11 cellular contexts compared by ENCODE assay signal in genomic region chr17:19650826-19651225, GRCh38. TPM values are rescaled to one million over a fixed set of nuclear protein-coding genes. Genes with fewer than 3 reads are reported as not detected.
DNase-seq lines count a peak whose midpoint lies in the region; ATAC-seq, FAIRE-seq and TF ChIP-seq lines count a peak whose summit lies in the region.
"Had no signal": no experiment of that assay in that cellular context is flagged by ENCODE, and none has a peak within 500 bp of the region (broad histone marks: within the 10 kb centered on the region; RNA-seq: fewer than 3 reads in every experiment).

No MANE protein-coding gene starts in this region.

- POLR2A ChIA-PET in A549 (lab: Yijun Ruan, JAX): no interaction called here

- peaks cover 44% of the 10 kb centered on the region for H3K4me1 Mint-ChIP-seq in mesothelial cell of epicardium

- 60% methylated on average over 1 of the region's 1 CpG for WGBS in A549 (ENCODE audit: missing lambda C conversion rate)

- CTCF ChIA-PET in A549 (lab: Yijun Ruan, JAX): interaction anchor here (0.5 to 3.3 kb wide), 4 partner anchors 22 to 126 kb away, joined by 3 to 16 read pairs (median 4); no protein-coding TSS in a partner anchor

- TF ChIP-seq EP300 in A549 (IDR thresholded peaks at IDR 0.05): no peak

- H3K27ac ChIP-seq in A549 (peak overlapping the region; percentile 31 to 95; a peak in 5 of 6 replicates), breast epithelium (peak overlapping the region in 1 of 2 donors; percentile 49)

- no peaks in the 10 kb centered on the region for H3K9me3 ChIP-seq in A549
- no peaks in the 10 kb centered on the region for H3K9me3 ChIP-seq in breast epithelium
- H3K9me3 ChIP-seq: left lung, testis had no signal

- peak overlapping the region; percentile 69 for H3K4me2 ChIP-seq in A549

- DNase-seq in A549 (ENCODE audit: low read depth in 1 of 2, low spot score in 1 of 2) (no peak), HT1080 (ENCODE audit: low read depth) (peak; percentile 36), breast epithelium (ENCODE audit: low spot score in 2 of 2) (no peak), mesothelial cell of epicardium (ENCODE audit: low spot score in 2 of 2, unreplicated experiment in 2 of 2) (no peak), Ammon's horn (ENCODE audit: low spot score) (no peak), ureter (ENCODE audit: low spot score) (no peak)
- DNase-seq in activated naive CD4-positive, alpha-beta T cell (lab: John Stamatoyannopoulos, UW): no peak
- DNase-seq: left lung, RPMI8226, testis had no signal

- no peaks in the 10 kb centered on the region for H3K27me3 Mint-ChIP-seq in mesothelial cell of epicardium (ENCODE audit: low read depth)

- H3K9me3 Mint-ChIP-seq in mesothelial cell of epicardium: no peaks in the 10 kb centered on the region

- H3K4me1 ChIP-seq in A549 (peaks cover 50% of the 10 kb centered on the region), breast epithelium (peaks cover 11 to 18% of the 10 kb centered on the region in 2 donors)

- TF ChIP-seq POLR2A in A549 (IDR thresholded peaks at IDR 0.05; ENCODE audit: low read length) (no peak), breast epithelium (IDR thresholded peaks at IDR 0.05) (no peak)

- H3K27me3 ChIP-seq in breast epithelium: no peaks in the 10 kb centered on the region
- H3K27me3 ChIP-seq: left lung, testis had no signal

- no peak for ATAC-seq in A549
- ATAC-seq in GM18907 (IDR thresholded peaks at IDR 0.05; ENCODE audit: unreplicated experiment): no peak
- ATAC-seq: left lung had no signal

- no peaks in the 10 kb centered on the region for H3K36me3 ChIP-seq in breast epithelium

- TF ChIP-seq RAD21 in A549 (conservative IDR thresholded peaks at IDR 0.05 in 1 of 2, IDR thresholded peaks at IDR 0.05 in 1 of 2): no peak

- H3K4me3 ChIP-seq in A549 (peak overlapping the region; percentile 82), breast epithelium (peak overlapping the region in 2 of 3 donors; percentile 65 to 88)
- H3K4me3 ChIP-seq: testis had no signal

- peaks cover 31% of the 10 kb centered on the region for H3K36me3 Mint-ChIP-seq in mesothelial cell of epicardium

- TF ChIP-seq CTCF in A549 (IDR thresholded peaks at IDR 0.05): no peak
- TF ChIP-seq CTCF in breast epithelium (IDR thresholded peaks at IDR 0.05): no peak
- TF ChIP-seq CTCF in mesothelial cell of epicardium (IDR thresholded peaks at IDR 0.05; ENCODE audit: unreplicated experiment): no peak

- no peak for FAIRE-seq in A549 (lab: Jason Lieb, UNC)

- peak overlapping the region; percentile 35 for H3K27ac Mint-ChIP-seq in mesothelial cell of epicardium

- intact Hi-C loops in breast epithelium (cut with DNase I; ENCODE audit: low total_unique reads): loop anchor here (10.0 kb wide), 1 partner anchor 286 kb away; the partner anchor contains the start of gene B9D1

- H3K4me3 Mint-ChIP-seq in mesothelial cell of epicardium: peak overlapping the region; percentile 84

TF ChIP-seq in A549, 52 proteins besides CTCF, POLR2A, EP300 and RAD21:
- TF ChIP-seq CHD4 (IDR thresholded peaks at IDR 0.05; ENCODE audit: borderline replicate concordance): no peak
- TF ChIP-seq SMC3 (IDR thresholded peaks at IDR 0.05): no peak
- TF ChIP-seq FOSL2 (IDR thresholded peaks at IDR 0.05): no peak
- TF ChIP-seq FOSL2 (CRISPR knock-in tag; IDR thresholded peaks at IDR 0.05): peak; percentile 50; the same call in 1 of the 2 replicates
- no peak for TF ChIP-seq ZNF302 (CRISPR knock-in tag; IDR thresholded peaks at IDR 0.05)
- TF ChIP-seq RARB (CRISPR knock-in tag; IDR thresholded peaks at IDR 0.05): no peak
- TF ChIP-seq TP53 (CRISPR knock-in tag; IDR thresholded peaks at IDR 0.05): no peak

RNA-seq across cellular contexts. Expression of gene ALDH3A2, which starts 2.3 kb away (rescaled TPM):
- 195 and 225 TPM in 2 replicates for polyA plus RNA-seq in A549 (2011; rRNA removed)
- 90.7 and 101 TPM in 2 replicates for polyA plus RNA-seq in A549 (2012; cell fraction: cytosol; rRNA removed)
- 159 and 162 TPM in 2 replicates for polyA plus RNA-seq in A549 (2012; cell fraction: nucleus; rRNA removed)
- 140 to 142 TPM (median 140 TPM) in 3 replicates for polyA plus RNA-seq in A549 (2017; fragmentation: RNase III; extraction: RNeasy Plus Mini Kit Qiagen cat#74134 plus additional on column Dnase treatment)
- polyA minus RNA-seq in A549 (2011; rRNA and poly(A)+ RNA removed): 110 and 113 TPM in 2 replicates
- total RNA-seq in HT1080 (2014; rRNA removed; shearing (Covaris generic)): 34.3 and 60.4 TPM in 2 replicates
- 26.6 and 27.1 TPM in 2 replicates for polyA plus RNA-seq in HT1080 (2015; cell fraction: cytosol; rRNA removed)
- 41.2 and 43.6 TPM in 2 replicates for polyA plus RNA-seq in HT1080 (2015; cell fraction: nucleus; rRNA removed)
- total RNA-seq in breast epithelium: 100 to 1,000 TPM; 123 to 141 (median 137) TPM
- 76.6 to 78.4 TPM (median 77.2 TPM) in 3 replicates for total RNA-seq in mesothelial cell of epicardium
- 59.8 TPM for total RNA-seq in ureter
